Comparison of ENCODE assay signal across 13 cellular contexts in genomic region chr9:107337676-107338590, GRCh38. TPM values are rescaled to one million over a fixed set of nuclear protein-coding genes. Genes with fewer than 3 reads are reported as not detected.
A peak's percentile ranks its signal among the peaks of the same experiment; 100 is the strongest.
DNase-seq lines count a peak whose midpoint lies in the region; ATAC-seq, FAIRE-seq and TF ChIP-seq lines count a peak whose summit lies in the region.
"Had no signal": no experiment of that assay in that cellular context is flagged by ENCODE, and none has a peak within 500 bp of the region (broad histone marks: within the 10 kb centered on the region; RNA-seq: fewer than 3 reads in every experiment).

No MANE protein-coding gene starts in this region.

- H3K4me1 Mint-ChIP-seq in activated T-cell treated with anti-CD3 and anti-CD28 coated beads, Interleukin-2, amount 50 U/mL, for 24 hours (ENCODE audit: low read depth) = peaks cover 6% of the 10 kb centered on the region

- H3K27me3 ChIP-seq in hepatocyte = no peaks in the 10 kb centered on the region
- no peaks in the 10 kb centered on the region for H3K27me3 ChIP-seq in suprapubic skin

- peak overlapping the region; percentile 37 for H3K27ac Mint-ChIP-seq in activated T-cell treated with anti-CD3 and anti-CD28 coated beads, Interleukin-2, amount 50 U/mL, for 24 hours
- H3K27ac Mint-ChIP-seq: activated naive CD4-positive, alpha-beta T cell treated with anti-CD3 and anti-CD28 coated beads for 36 hours had no signal

- H3K9me3 ChIP-seq in hepatocyte (ENCODE audit: low read depth) (no peaks in the 10 kb centered on the region), suprapubic skin (no peaks in the 10 kb centered on the region)

- H3K79me2 ChIP-seq in hepatocyte = peaks cover 11% of the 10 kb centered on the region

- no peak for TF ChIP-seq EP300 in suprapubic skin (IDR thresholded peaks at IDR 0.05)

- no peaks in the 10 kb centered on the region for H3K9me3 Mint-ChIP-seq in activated T-cell treated with anti-CD3 and anti-CD28 coated beads, Interleukin-2, amount 50 U/mL, for 24 hours
- H3K9me3 Mint-ChIP-seq: activated naive CD4-positive, alpha-beta T cell treated with anti-CD3 and anti-CD28 coated beads for 36 hours had no signal

- no peaks in the 10 kb centered on the region for H3K9me2 ChIP-seq in hepatocyte (replicated peaks; ENCODE audit: insufficient read depth)

- H2AFZ ChIP-seq in hepatocyte = no peak overlapping the region

- no peak overlapping the region for H3K4me3 ChIP-seq in hepatocyte
- H3K4me3 ChIP-seq in suprapubic skin = no peak overlapping the region
- H3K4me3 ChIP-seq: smooth muscle cell had no signal

- H3K36me3 Mint-ChIP-seq in activated T-cell treated with anti-CD3 and anti-CD28 coated beads, Interleukin-2, amount 50 U/mL, for 24 hours (ENCODE audit: low read depth) = peaks cover 51% of the 10 kb centered on the region

- no peak for DNase-seq in activated T-cell treated with anti-CD3 and anti-CD28 coated beads, Interleukin-2, amount 50 U/mL, for 24 hours
- DNase-seq in activated T-cell treated with anti-CD3 and anti-CD28 coated beads, Interleukin-2, amount 50 U/mL, for 48 hours = no peak
- DNase-seq in hepatocyte (ENCODE audit: low spot score) (no peak), suprapubic skin (ENCODE audit: low spot score in 2 of 2) (no peak), GM19239 (ENCODE audit: insufficient read length, low spot score) (no peak)
- no peak for DNase-seq in stimulated activated naive CD4-positive, alpha-beta T cell (lab: John Stamatoyannopoulos, UW)
- DNase-seq: activated CD4-positive, alpha-beta T cell treated with anti-CD3 and anti-CD28 coated beads for 1 hour; activated naive CD4-positive, alpha-beta T cell treated with anti-CD3 and anti-CD28 coated beads for 36 hours; NCI-H446 treated with DMSO at 0.1 percent for 48 hours; SHP77 had no signal

- H3K27ac ChIP-seq in VCaP = peak overlapping the region; percentile 94
- peak overlapping the region; percentile 23 for H3K27ac ChIP-seq in hepatocyte
- peak overlapping the region; percentile 66 for H3K27ac ChIP-seq in suprapubic skin

- no peak overlapping the region for H3K4me3 Mint-ChIP-seq in activated T-cell treated with anti-CD3 and anti-CD28 coated beads, Interleukin-2, amount 50 U/mL, for 24 hours
- H3K4me3 Mint-ChIP-seq: activated naive CD4-positive, alpha-beta T cell treated with anti-CD3 and anti-CD28 coated beads for 36 hours had no signal

- FAIRE-seq in GM19239 (lab: Jason Lieb, UNC) = no peak

- peaks cover 3% of the 10 kb centered on the region for H4K20me1 ChIP-seq in hepatocyte (ENCODE audit: insufficient read depth, poor library complexity, severe bottlenecking)

- no peaks in the 10 kb centered on the region for H3K36me3 ChIP-seq in hepatocyte (replicated peaks; ENCODE audit: insufficient read depth, low read depth)
- peaks cover 13% of the 10 kb centered on the region for H3K36me3 ChIP-seq in suprapubic skin

- TF ChIP-seq CTCF in VCaP (conservative IDR thresholded peaks at IDR 0.05) (no peak), hepatocyte (IDR thresholded peaks at IDR 0.05; ENCODE audit: poor library complexity) (no peak), suprapubic skin (IDR thresholded peaks at IDR 0.05) (no peak)

- no peak for ATAC-seq in GM19395 (IDR thresholded peaks at IDR 0.05; ENCODE audit: unreplicated experiment)

- H3K27me3 Mint-ChIP-seq in activated T-cell treated with anti-CD3 and anti-CD28 coated beads, Interleukin-2, amount 50 U/mL, for 24 hours = no peaks in the 10 kb centered on the region

- 85% methylated on average over 16 of the region's 16 CpGs for WGBS in hepatocyte (ENCODE audit: low lambda C conversion rate, missing lambda C conversion rate)
- 40% methylated on average over 16 of the region's 16 CpGs for WGBS in suprapubic skin

- H3K4me1 ChIP-seq in hepatocyte (ENCODE audit: insufficient read depth) = no peaks in the 10 kb centered on the region
- H3K4me1 ChIP-seq in suprapubic skin = peaks cover 39% of the 10 kb centered on the region

- no peak overlapping the region for H3K4me2 ChIP-seq in hepatocyte
- H3K4me2 ChIP-seq: smooth muscle cell had no signal

- no peak for TF ChIP-seq POLR2A in suprapubic skin (IDR thresholded peaks at IDR 0.05)

RNA-seq across cellular contexts. Expression of gene RAD23B, which starts 54.9 kb away (rescaled TPM):
- total RNA-seq in hepatocyte (126 and 142 TPM in 2 replicates), suprapubic skin (100 to 1,000 TPM in 1 of 4 donors, 10 to 100 TPM in 3; 62.5 to 103 (median 77.1) TPM)
- 15.9 and 19.4 TPM in 2 replicates for polyA plus RNA-seq in hepatocyte

Comparison
In these comparisons a context has a peak if more than half of its experiments do, and no peak if none do; other contexts are left out.
1. H3K27ac ChIP-seq: peak in every context shown above with its lines; median percentile 94 in VCaP; 66 in suprapubic skin; 23 in hepatocyte.